ENCODE assay signal across 17 cellular contexts in the genomic region with DNA sequence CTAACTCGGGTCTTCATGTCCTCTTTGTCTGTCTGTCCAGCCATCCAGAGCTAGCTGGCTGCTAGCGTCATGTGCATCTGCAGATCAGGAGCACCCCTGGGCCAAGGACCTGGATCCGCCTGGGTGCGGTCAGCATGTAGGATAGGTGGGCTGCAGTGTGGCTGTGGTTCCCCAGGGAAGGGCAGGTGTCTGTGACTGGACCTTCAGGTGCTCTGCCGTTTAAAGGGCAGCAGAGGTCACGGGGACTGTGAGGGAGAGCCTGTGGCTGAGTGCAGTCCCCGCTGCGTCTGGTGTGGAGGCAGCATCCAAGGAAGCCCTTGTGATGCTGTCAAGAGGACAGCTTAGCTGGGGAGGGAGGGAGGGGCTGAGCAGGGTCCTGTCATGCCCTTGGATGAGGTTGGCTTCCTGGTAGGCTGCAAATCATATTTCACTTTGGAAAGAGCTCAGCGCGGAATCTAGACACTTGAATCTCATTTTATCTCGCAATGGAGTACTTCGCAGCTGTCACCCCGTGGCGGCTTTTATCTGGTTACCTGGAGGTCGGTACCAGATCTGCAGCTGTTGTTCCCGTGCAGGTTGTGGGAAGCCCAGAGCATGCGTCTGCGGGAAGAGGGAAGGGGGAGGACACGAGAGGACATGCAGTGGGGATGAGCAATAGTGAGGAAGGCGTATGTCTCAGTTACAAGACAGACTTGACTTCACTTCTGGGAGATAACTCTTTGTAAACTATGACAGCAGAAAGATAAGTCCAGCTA. TPM values are rescaled to one million over a fixed set of nuclear protein-coding genes. Genes with fewer than 3 reads are reported as not detected.
DNase-seq lines count a peak whose midpoint lies in the region; ATAC-seq and TF ChIP-seq lines count a peak whose summit lies in the region.
"Had no signal": no experiment of that assay in that cellular context is flagged by ENCODE, and none has a peak within 500 bp of the region (broad histone marks: within the 10 kb centered on the region; RNA-seq: fewer than 3 reads in every experiment).

No MANE protein-coding gene starts in this region.

- H3K27ac Mint-ChIP-seq in neural crest cell (ENCODE audit: unreplicated experiment), result peak overlapping the region; percentile 83
- no peak overlapping the region for H3K27ac Mint-ChIP-seq in activated CD4-positive, alpha-beta memory T cell treated with anti-CD3 and anti-CD28 coated beads for 36 hours

- no peaks in the 10 kb centered on the region for H3K36me3 ChIP-seq in Panc1 (ENCODE audit: control insufficient read depth, insufficient read depth, low read length)
- H3K36me3 ChIP-seq: heart left ventricle had no signal

- DNase-seq in DMS79 treated with DMSO at 0.1 percent for 48 hours (lab: John Stamatoyannopoulos, UW), result peak; percentile 81
- DNase-seq in NCI-H128 (lab: John Stamatoyannopoulos, UW; ENCODE audit: unreplicated experiment), result peak; percentile 46
- DNase-seq in Panc1 (ENCODE audit: low read depth, low spot score), result no peak
- no peak for DNase-seq in neural crest cell (ENCODE audit: low read depth, low spot score)
- DNase-seq in substantia nigra (lab: John Stamatoyannopoulos, UW), result no peak
- DNase-seq in activated CD4-positive, alpha-beta memory T cell treated with anti-CD3 and anti-CD28 coated beads for 36 hours, result no peak
- DNase-seq in stimulated activated CD4-positive, alpha-beta T cell treated with anti-CD3 and anti-CD28 coated beads, Interleukin-4, amount 100 ng/mL, for 1 hour, result no peak
- DNase-seq: cerebellar nuclear complex, heart left ventricle, Kasumi-1, NCI-H446, testis had no signal

- TF ChIP-seq CTCF in Panc1 (IDR thresholded peaks at IDR 0.05), result no peak
- no peak for TF ChIP-seq CTCF in neural crest cell (conservative IDR thresholded peaks at IDR 0.05)

- no peak overlapping the region for H3K4me3 ChIP-seq in Panc1 (ENCODE audit: low read depth in 2 of 2, low read length in 2 of 2)
- H3K4me3 ChIP-seq: heart left ventricle, skin epidermis, testis had no signal

- H3K9me3 Mint-ChIP-seq in neural crest cell, result no peaks in the 10 kb centered on the region
- peaks cover 8% of the 10 kb centered on the region for H3K9me3 Mint-ChIP-seq in activated CD4-positive, alpha-beta memory T cell treated with anti-CD3 and anti-CD28 coated beads for 36 hours

- peaks cover 32% of the 10 kb centered on the region for H3K4me1 Mint-ChIP-seq in neural crest cell
- H3K4me1 Mint-ChIP-seq in activated CD4-positive, alpha-beta memory T cell treated with anti-CD3 and anti-CD28 coated beads for 36 hours (ENCODE audit: low read depth), result peaks cover 2% of the 10 kb centered on the region

- in situ Hi-C loops in Panc1 (cut with HindIII; ENCODE audit: low pct_unique_long_range_greater_than_20kb, low sequenced_read_pairs), result no loop called here

- ATAC-seq in Panc1 (no peak), GM21515 (IDR thresholded peaks at IDR 0.05; ENCODE audit: unreplicated experiment) (no peak)
- ATAC-seq: activated naive CD4-positive, alpha-beta T cell treated with anti-CD3 and anti-CD28 coated beads, Interleukin-2, amount 50 U/mL, for 72 hours; heart left ventricle; left lobe of liver had no signal

- H3K27ac ChIP-seq in Panc1 (ENCODE audit: low read length) (peak overlapping the region; percentile 39; the same call in 1 of the 2 replicates), substantia nigra (ENCODE audit: low read depth, low read length, poor library complexity, severe bottlenecking) (no peak overlapping the region)
- H3K27ac ChIP-seq: epithelial cell of prostate, heart left ventricle, skin epidermis, testis had no signal

- H3K9me3 ChIP-seq in Panc1 (ENCODE audit: control insufficient read depth, insufficient read depth, low read depth, low read length), result no peaks in the 10 kb centered on the region
- H3K9me3 ChIP-seq: heart left ventricle, testis had no signal

- CTCF ChIA-PET in Panc1 (lab: Charles Lee), result no interaction called here
- CTCF ChIA-PET in activated CD4-positive, alpha-beta memory T cell treated with anti-CD3 and anti-CD28 coated beads for 36 hours (lab: Charles Lee), result interaction anchor here (1.5 kb wide), 1 partner anchor 66 kb away, joined by 4 read pairs; no protein-coding TSS in a partner anchor

- peaks cover 27% of the 10 kb centered on the region for H3K4me1 ChIP-seq in Panc1 (ENCODE audit: control insufficient read depth, insufficient read depth, low read length)

- no peaks in the 10 kb centered on the region for H3K36me3 Mint-ChIP-seq in neural crest cell (ENCODE audit: low read depth)
- H3K36me3 Mint-ChIP-seq in activated CD4-positive, alpha-beta memory T cell treated with anti-CD3 and anti-CD28 coated beads for 36 hours, result no peaks in the 10 kb centered on the region

- H3K4me3 Mint-ChIP-seq in neural crest cell, result peak overlapping the region; percentile 38
- H3K4me3 Mint-ChIP-seq in activated CD4-positive, alpha-beta memory T cell treated with anti-CD3 and anti-CD28 coated beads for 36 hours, result no peak overlapping the region

- H3K27me3 ChIP-seq in Panc1 (ENCODE audit: control insufficient read depth, insufficient read depth, low read length), result no peaks in the 10 kb centered on the region
- H3K27me3 ChIP-seq: heart left ventricle, testis had no signal

- POLR2A ChIA-PET in Panc1 (lab: Charles Lee), result interaction anchor here (0.6 kb wide), 1 partner anchor 17 kb away, joined by 3 read pairs; no protein-coding TSS in a partner anchor
- POLR2A ChIA-PET in activated CD4-positive, alpha-beta memory T cell treated with anti-CD3 and anti-CD28 coated beads for 36 hours (lab: Charles Lee), result interaction anchor here (1.0 kb wide), 1 partner anchor 69 kb away, joined by 3 read pairs; no protein-coding TSS in a partner anchor

- intact Hi-C loops in Panc1 (cut with micrococcal nuclease; ENCODE audit: unreplicated experiment), result no loop called here
- intact Hi-C loops in activated CD4-positive, alpha-beta memory T cell treated with anti-CD3 and anti-CD28 coated beads for 36 hours (cut with micrococcal nuclease), result no loop called here

- peaks cover 28% of the 10 kb centered on the region for H3K27me3 Mint-ChIP-seq in neural crest cell (ENCODE audit: low read depth)
- H3K27me3 Mint-ChIP-seq in activated CD4-positive, alpha-beta memory T cell treated with anti-CD3 and anti-CD28 coated beads for 36 hours, result peaks cover 7% of the 10 kb centered on the region

- BruUV-seq in Panc1 (replicated peaks; lab: Mats Ljungman, UMichigan), result no TSS peak

RNA-seq across cellular contexts. Expression of a gene that starts 5.9 kb away (rescaled TPM):
- 47.8 TPM for total RNA-seq in Panc1 (2021; ENCODE audit: unreplicated experiment)
- 68.5 TPM for polyA plus RNA-seq in Panc1 (2012; ENCODE audit: insufficient read length)
- total RNA-seq in neural crest cell, result 29.3 and 30.0 TPM in 2 replicates
- 10 to 100 TPM; 52.5 to 52.9 TPM for total RNA-seq in activated CD4-positive, alpha-beta memory T cell treated with anti-CD3 and anti-CD28 coated beads for 36 hours

RNA-seq across cellular contexts. Expression of a gene that starts 23.5 kb away (rescaled TPM):
- total RNA-seq in Panc1 (2021; ENCODE audit: unreplicated experiment) (54.6 TPM), neural crest cell (22.4 and 22.7 TPM in 2 replicates)
- polyA plus RNA-seq in Panc1 (2012; ENCODE audit: insufficient read length), result 50.8 TPM
- total RNA-seq in activated CD4-positive, alpha-beta memory T cell treated with anti-CD3 and anti-CD28 coated beads for 36 hours, result 10 to 100 TPM; 19.4 to 19.7 TPM

Comparison
In these comparisons a context has a peak if more than half of its experiments do, and no peak if none do; other contexts are left out.
1. DNase-seq: peak in DMS79 treated with DMSO at 0.1 percent for 48 hours (single experiment) and NCI-H128 (single experiment); none in Panc1 (single experiment), neural crest cell (single experiment), substantia nigra (0 of 49), activated CD4-positive, alpha-beta memory T cell treated with anti-CD3 and anti-CD28 coated beads for 36 hours (single experiment) and stimulated activated CD4-positive, alpha-beta T cell treated with anti-CD3 and anti-CD28 coated beads, Interleukin-4, amount 100 ng/mL, for 1 hour (single experiment).